20 cellular contexts compared by ENCODE assay signal in genomic region chr17:80212109-80212508, GRCh38. TPM values are rescaled to one million over a fixed set of nuclear protein-coding genes. Genes with fewer than 3 reads are reported as not detected.
"Had no signal": no experiment of that assay in that cellular context is flagged by ENCODE, and none has a peak within 500 bp of the region (broad histone marks: within the 10 kb centered on the region; RNA-seq: fewer than 3 reads in every experiment).

No MANE protein-coding gene starts in this region.

- H3K27ac ChIP-seq: breast epithelium, coronary artery, epithelial cell of prostate, gastroesophageal sphincter, heart left ventricle, ovary, prostate gland had no signal

- H3K36me3 ChIP-seq: breast epithelium, ovary had no signal

- H3K4me3 Mint-ChIP-seq: activated CD4-positive, alpha-beta memory T cell treated with anti-CD3 and anti-CD28 coated beads for 36 hours; activated naive CD4-positive, alpha-beta T cell treated with anti-CD3 and anti-CD28 coated beads for 36 hours; activated naive CD8-positive, alpha-beta T cell treated with anti-CD3 and anti-CD28 coated beads, Interleukin-2, amount 10 ng/mL, durations not matched to agents 7 days and 5 days; memory B cell; natural killer cell treated with Interleukin-12 subunit alpha and Interleukin-12 subunit beta and Interleukin-15 and Interleukin-18, amount 100 ng/mL, for 72 hours had no signal

- H3K27me3 Mint-ChIP-seq: activated CD4-positive, alpha-beta memory T cell treated with anti-CD3 and anti-CD28 coated beads for 36 hours; activated naive CD8-positive, alpha-beta T cell treated with anti-CD3 and anti-CD28 coated beads, Interleukin-2, amount 10 ng/mL, durations not matched to agents 7 days and 5 days; memory B cell; natural killer cell treated with Interleukin-12 subunit alpha and Interleukin-12 subunit beta and Interleukin-15 and Interleukin-18, amount 100 ng/mL, for 72 hours had no signal

- H3K4me1 ChIP-seq: breast epithelium, gastroesophageal sphincter, prostate gland had no signal

- H3K4me3 ChIP-seq: breast epithelium, coronary artery, gastroesophageal sphincter, heart left ventricle, ovary, prostate gland had no signal

- H3K9me3 Mint-ChIP-seq: activated CD4-positive, alpha-beta memory T cell treated with anti-CD3 and anti-CD28 coated beads for 36 hours; activated naive CD4-positive, alpha-beta T cell treated with anti-CD3 and anti-CD28 coated beads for 36 hours; activated naive CD8-positive, alpha-beta T cell treated with anti-CD3 and anti-CD28 coated beads, Interleukin-2, amount 10 ng/mL, durations not matched to agents 7 days and 5 days; memory B cell; natural killer cell treated with Interleukin-12 subunit alpha and Interleukin-12 subunit beta and Interleukin-15 and Interleukin-18, amount 100 ng/mL, for 72 hours had no signal

- ATAC-seq: gastroesophageal sphincter; heart left ventricle; left cardiac atrium; natural killer cell treated with Interleukin-12 subunit alpha and Interleukin-12 subunit beta and Interleukin-15 and Interleukin-18, amount 100 ng/mL, for 72 hours; stimulated activated naive CD8-positive, alpha-beta T cell treated with anti-CD3 and anti-CD28 coated beads, Interleukin-15, Interleukin-2, amounts not matched to agents 100 U/mL and 50 U/mL, for 24 hours had no signal

- H3K4me1 Mint-ChIP-seq: activated naive CD8-positive, alpha-beta T cell treated with anti-CD3 and anti-CD28 coated beads, Interleukin-2, amount 10 ng/mL, durations not matched to agents 7 days and 5 days; memory B cell had no signal

- H3K36me3 Mint-ChIP-seq: activated naive CD8-positive, alpha-beta T cell treated with anti-CD3 and anti-CD28 coated beads, Interleukin-2, amount 10 ng/mL, durations not matched to agents 7 days and 5 days; natural killer cell treated with Interleukin-12 subunit alpha and Interleukin-12 subunit beta and Interleukin-15 and Interleukin-18, amount 100 ng/mL, for 72 hours had no signal

- H3K9me3 ChIP-seq: breast epithelium, gastroesophageal sphincter, heart left ventricle, ovary, prostate gland had no signal

- H3K27ac Mint-ChIP-seq: activated CD4-positive, alpha-beta memory T cell treated with anti-CD3 and anti-CD28 coated beads for 36 hours; activated naive CD4-positive, alpha-beta T cell treated with anti-CD3 and anti-CD28 coated beads for 36 hours; activated naive CD8-positive, alpha-beta T cell treated with anti-CD3 and anti-CD28 coated beads, Interleukin-2, amount 10 ng/mL, durations not matched to agents 7 days and 5 days; memory B cell; natural killer cell treated with Interleukin-12 subunit alpha and Interleukin-12 subunit beta and Interleukin-15 and Interleukin-18, amount 100 ng/mL, for 72 hours had no signal

- H3K27me3 ChIP-seq: breast epithelium, gastroesophageal sphincter, heart left ventricle, ovary had no signal

- DNase-seq: activated CD4-positive, alpha-beta memory T cell treated with anti-CD3 and anti-CD28 coated beads for 36 hours; activated CD4-positive, alpha-beta T cell treated with anti-CD3 and anti-CD28 coated beads for 48 hours; activated effector memory CD4-positive, alpha-beta T cell treated with Interleukin-2 at 50 U/mL for 16 hours; activated naive CD4-positive, alpha-beta T cell treated with anti-CD3 and anti-CD28 coated beads for 36 hours; activated naive CD8-positive, alpha-beta T cell treated with anti-CD3 and anti-CD28 coated beads, Interleukin-2, amount 10 ng/mL, durations not matched to agents 7 days and 5 days; activated T-cell treated with anti-CD3 and anti-CD28 coated beads, Interleukin-2, amount 50 U/mL, for 48 hours; amniotic stem cell; left cardiac atrium; ovary; stimulated activated CD4-positive, alpha-beta T cell treated with anti-CD3 and anti-CD28 coated beads, Interleukin-4, amount 100 ng/mL, for 24 hours; stimulated activated naive CD8-positive, alpha-beta T cell treated with anti-CD3 and anti-CD28 coated beads, Interleukin-15, Interleukin-2, amounts not matched to agents 100 U/mL and 50 U/mL, for 24 hours had no signal

- FAIRE-seq: islet of Langerhans had no signal

RNA-seq across cellular contexts. Expression of gene CARD14, which starts 42.3 kb away (rescaled TPM):
- total RNA-seq: activated CD4-positive, alpha-beta memory T cell treated with anti-CD3 and anti-CD28 coated beads for 36 hours; activated naive CD4-positive, alpha-beta T cell treated with anti-CD3 and anti-CD28 coated beads for 36 hours; activated naive CD8-positive, alpha-beta T cell treated with anti-CD3 and anti-CD28 coated beads, Interleukin-2, amount 10 ng/mL, durations not matched to agents 7 days and 5 days; left cardiac atrium; natural killer cell treated with Interleukin-12 subunit alpha and Interleukin-12 subunit beta and Interleukin-15 and Interleukin-18, amount 100 ng/mL, for 72 hours had no signal
